Comparison of ENCODE assay signal across 8 cellular contexts in genomic region chr6:13383280-13384163, GRCh38. TPM values are rescaled to one million over a fixed set of nuclear protein-coding genes. Genes with fewer than 3 reads are reported as not detected.
DNase-seq lines count a peak whose midpoint lies in the region; ATAC-seq and TF ChIP-seq lines count a peak whose summit lies in the region.

No MANE protein-coding gene starts in this region.

- H3K27me3 ChIP-seq in breast epithelium (no peaks in the 10 kb centered on the region), muscle layer of duodenum (ENCODE audit: low read depth, low read length) (no peaks in the 10 kb centered on the region)

- H3K4me1 ChIP-seq in breast epithelium: no peaks in the 10 kb centered on the region
- H3K4me1 ChIP-seq in muscle layer of duodenum (ENCODE audit: control insufficient read depth in 1 of 2, insufficient read depth in 2 of 2, low read length in 2 of 2): peaks cover 10 to 12% of the 10 kb centered on the region in 2 donors

- H3K27ac ChIP-seq in breast epithelium (peak overlapping the region; percentile 19 to 57), muscle layer of duodenum (ENCODE audit: low read length) (peak overlapping the region; percentile 61)

- ATAC-seq in GM18499 (IDR thresholded peaks at IDR 0.05; ENCODE audit: insufficient read depth, unreplicated experiment) (peak; percentile 90), GM21619 (IDR thresholded peaks at IDR 0.05; ENCODE audit: unreplicated experiment) (peak; percentile 94)

- no peaks in the 10 kb centered on the region for H3K9me3 ChIP-seq in breast epithelium
- no peaks in the 10 kb centered on the region for H3K9me3 ChIP-seq in muscle layer of duodenum (ENCODE audit: control insufficient read depth in 1 of 2, low read length in 2 of 2)

- DNase-seq in breast epithelium (ENCODE audit: low spot score in 2 of 2) (no peak), C1 segment of cervical spinal cord (lab: John Stamatoyannopoulos, UW) (no peak), hippocampal formation (lab: John Stamatoyannopoulos, UW) (no peak), HuH-7.5 (ENCODE audit: low spot score) (no peak)

- H3K4me3 ChIP-seq in breast epithelium: no peak overlapping the region
- H3K4me3 ChIP-seq in muscle layer of duodenum (ENCODE audit: low read depth in 1 of 2, low read length in 2 of 2): no peak overlapping the region

- intact Hi-C loops in breast epithelium (cut with DNase I; ENCODE audit: low total_unique reads): no loop called here

- TF ChIP-seq CTCF in LNCAP (IDR thresholded peaks at IDR 0.05) (peak; percentile 40; the same call in 1 of the 2 replicates), breast epithelium (IDR thresholded peaks at IDR 0.05) (peak in 2 of 3 donors; percentile 16 to 24)

- TF ChIP-seq POLR2A in breast epithelium (IDR thresholded peaks at IDR 0.05): no peak

- no peaks in the 10 kb centered on the region for H3K36me3 ChIP-seq in breast epithelium
- H3K36me3 ChIP-seq in muscle layer of duodenum (ENCODE audit: control insufficient read depth in 1 of 2, insufficient read depth in 2 of 2, low read length in 2 of 2): no peaks in the 10 kb centered on the region

RNA-seq across cellular contexts. Expression of gene TBC1D7, which starts 55.2 kb away (rescaled TPM):
- 10 to 100 TPM in 1 of 3 donors, 1 to 10 TPM in 2; 8.6 to 10.6 (median 9.8) TPM for total RNA-seq in breast epithelium
